ENCODE assay signal across 9 cellular contexts in genomic region chr14:92651106-92651792, GRCh38.
DNase-seq lines count a peak whose midpoint lies in the region; ATAC-seq and TF ChIP-seq lines count a peak whose summit lies in the region.
"Had no signal": no experiment of that assay in that cellular context is flagged by ENCODE, and none has a peak within 500 bp of the region (broad histone marks: within the 10 kb centered on the region; RNA-seq: fewer than 3 reads in every experiment).

No MANE protein-coding gene starts in this region.

- peak; percentile 67 for DNase-seq in GM19240 (ENCODE audit: insufficient read length, low spot score)
- peak; percentile 94 for DNase-seq in activated CD4-positive, alpha-beta T cell treated with anti-CD3 and anti-CD28 coated beads, Interleukin-2, amount 10 ng/mL, durations not matched to agents 24 days and 14 days
- peak; percentile 60 to 65 for DNase-seq in stimulated activated CD4-positive, alpha-beta T cell treated with anti-CD3 and anti-CD28 coated beads, Interleukin-2, amount 100 ng/mL, for 48 hours
- DNase-seq in PC-3 = no peak
- DNase-seq in RPMI8226 = no peak
- DNase-seq in SK-N-SH = no peak

- intact Hi-C loops in activated CD4-positive, alpha-beta T cell treated with anti-CD3 and anti-CD28 coated beads, Interleukin-2, amount 10 ng/mL, durations not matched to agents 24 days and 14 days (cut with micrococcal nuclease) = loop anchor here (1.0 to 2.0 kb wide), 4 partner anchors 17 to 94 kb away; no protein-coding TSS in a partner anchor
- intact Hi-C loops in PC-3 (cut with micrococcal nuclease) = no loop called here

- peaks cover 73% of the 10 kb centered on the region for H3K4me1 Mint-ChIP-seq in activated CD4-positive, alpha-beta T cell treated with anti-CD3 and anti-CD28 coated beads, Interleukin-2, amount 10 ng/mL, durations not matched to agents 24 days and 14 days
- H3K4me1 Mint-ChIP-seq: neural crest cell had no signal

- H3K9me2 ChIP-seq in PC-3 (replicated peaks; ENCODE audit: low read length) (no peaks in the 10 kb centered on the region), SK-N-SH (no peaks in the 10 kb centered on the region)

- TF ChIP-seq RAD21 in SK-N-SH (IDR thresholded peaks at IDR 0.05; ENCODE audit: low read length) = no peak

- H3K36me3 Mint-ChIP-seq in activated CD4-positive, alpha-beta T cell treated with anti-CD3 and anti-CD28 coated beads, Interleukin-2, amount 10 ng/mL, durations not matched to agents 24 days and 14 days (ENCODE audit: low read depth) = peaks cover 29% of the 10 kb centered on the region

- no peaks in the 10 kb centered on the region for H3K9me3 Mint-ChIP-seq in activated CD4-positive, alpha-beta T cell treated with anti-CD3 and anti-CD28 coated beads, Interleukin-2, amount 10 ng/mL, durations not matched to agents 24 days and 14 days
- H3K9me3 Mint-ChIP-seq: neural crest cell had no signal

- H3K4me3 ChIP-seq in PC-3 (ENCODE audit: low read length) (no peak overlapping the region), SK-N-SH (ENCODE audit: low read depth in 2 of 2, low read length in 1 of 2) (no peak overlapping the region)

- no peaks in the 10 kb centered on the region for H3K27me3 Mint-ChIP-seq in activated CD4-positive, alpha-beta T cell treated with anti-CD3 and anti-CD28 coated beads, Interleukin-2, amount 10 ng/mL, durations not matched to agents 24 days and 14 days

- no peak for TF ChIP-seq EP300 in SK-N-SH (IDR thresholded peaks at IDR 0.05; ENCODE audit: borderline replicate concordance in 1 of 2, low read depth in 1 of 2, low read length in 1 of 2)

- WGBS in SK-N-SH (ENCODE audit: low lambda C conversion rate) = 79% methylated on average over 16 of the region's 19 CpGs

- no TSS peak for BruUV-seq in PC-3 (replicated peaks; lab: Mats Ljungman, UMichigan)

- H3F3A ChIP-seq in PC-3 (ENCODE audit: low read length, unreplicated experiment) (no peaks in the 10 kb centered on the region), SK-N-SH (replicated peaks; ENCODE audit: insufficient read depth) (peaks cover 24% of the 10 kb centered on the region)

- peak; percentile 65 for ATAC-seq in HG03280 (IDR thresholded peaks at IDR 0.05; ENCODE audit: unreplicated experiment)
- ATAC-seq in esophagus mucosa = peak; percentile 19
- ATAC-seq in PC-3 = no peak

- no peaks in the 10 kb centered on the region for H3K79me2 ChIP-seq in PC-3 (ENCODE audit: low read length)
- peaks cover 5% of the 10 kb centered on the region; the same call in 1 of the 2 replicates for H3K79me2 ChIP-seq in SK-N-SH (ENCODE audit: insufficient read depth)

- no peaks in the 10 kb centered on the region for H4K20me1 ChIP-seq in PC-3 (ENCODE audit: low read length)
- H4K20me1 ChIP-seq in SK-N-SH (ENCODE audit: insufficient read depth) = no peaks in the 10 kb centered on the region

- peaks cover 40% of the 10 kb centered on the region for H3K4me1 ChIP-seq in PC-3 (ENCODE audit: insufficient read depth, low read length)
- H3K4me1 ChIP-seq in SK-N-SH (ENCODE audit: control insufficient read depth in 1 of 2, insufficient read depth in 2 of 2, low read depth in 1 of 2, low read length in 1 of 2) = peaks cover 5 to 23% of the 10 kb centered on the region in 2 experiments; a peak in 3 of 4 replicates

- H3K27ac ChIP-seq in PC-3 (ENCODE audit: low read length) = no peak overlapping the region
- H3K27ac ChIP-seq in SK-N-SH (ENCODE audit: low read depth in 2 of 2, low read length in 1 of 2) = no peak overlapping the region

- peak overlapping the region; percentile 98 for H3K27ac Mint-ChIP-seq in activated CD4-positive, alpha-beta T cell treated with anti-CD3 and anti-CD28 coated beads, Interleukin-2, amount 10 ng/mL, durations not matched to agents 24 days and 14 days

- peak overlapping the region; percentile 94 for H3K4me3 Mint-ChIP-seq in activated CD4-positive, alpha-beta T cell treated with anti-CD3 and anti-CD28 coated beads, Interleukin-2, amount 10 ng/mL, durations not matched to agents 24 days and 14 days
- H3K4me3 Mint-ChIP-seq: neural crest cell had no signal

- H3K9ac ChIP-seq in PC-3 (ENCODE audit: low read length) (no peak overlapping the region), SK-N-SH (no peak overlapping the region)

- H2AFZ ChIP-seq in PC-3 (ENCODE audit: low read length) (no peak overlapping the region), SK-N-SH (ENCODE audit: low read depth) (no peak overlapping the region)

- TF ChIP-seq CTCF in PC-3 (conservative IDR thresholded peaks at IDR 0.05; ENCODE audit: low read depth, low read length) = no peak
- no peak for TF ChIP-seq CTCF in SK-N-SH (IDR thresholded peaks at IDR 0.05)

- H3K36me3 ChIP-seq in PC-3 (ENCODE audit: low read depth, low read length) (no peaks in the 10 kb centered on the region), SK-N-SH (replicated peaks in 1 of 2; ENCODE audit: control insufficient read depth in 1 of 2, insufficient read depth in 2 of 2, low read length in 1 of 2) (peaks cover 4 to 7% of the 10 kb centered on the region in 2 experiments)

- no peaks in the 10 kb centered on the region for H3K9me3 ChIP-seq in PC-3 (ENCODE audit: low read length)
- no peaks in the 10 kb centered on the region for H3K9me3 ChIP-seq in SK-N-SH

- CTCF ChIA-PET in PC-3 (lab: Charles Lee) = no interaction called here
- CTCF ChIA-PET in SK-N-SH (lab: Yijun Ruan, JAX) = interaction anchor here (0.9 to 1.3 kb wide), 3 partner anchors 17 to 34 kb away, joined by 3 to 4 read pairs (median 3); no protein-coding TSS in a partner anchor

- H3K27me3 ChIP-seq in PC-3 (ENCODE audit: low read length) = no peaks in the 10 kb centered on the region
- no peaks in the 10 kb centered on the region for H3K27me3 ChIP-seq in SK-N-SH (ENCODE audit: insufficient read depth)

- H3K4me2 ChIP-seq in PC-3 (ENCODE audit: low read length) = no peak overlapping the region
- no peak overlapping the region for H3K4me2 ChIP-seq in SK-N-SH

- POLR2A ChIA-PET in PC-3 (lab: Charles Lee; ENCODE audit: unreplicated experiment) = no interaction called here
- POLR2A ChIA-PET in SK-N-SH (lab: Yijun Ruan, JAX) = no interaction called here

TF ChIP-seq in SK-N-SH, 30 proteins besides CTCF, POLR2A, EP300 and RAD21:
- TF ChIP-seq POLR2AphosphoS5 (IDR thresholded peaks at IDR 0.05; ENCODE audit: low read depth, low read length) (no peak), EZH2phosphoT487 (IDR thresholded peaks at IDR 0.05; ENCODE audit: borderline replicate concordance, low read depth) (no peak), MEF2A (IDR thresholded peaks at IDR 0.05; ENCODE audit: borderline replicate concordance, low read depth) (no peak), TCF12 (IDR thresholded peaks at IDR 0.05) (no peak), ZBTB33 (IDR thresholded peaks at IDR 0.05; ENCODE audit: borderline replicate concordance, low read depth) (no peak), GABPA (IDR thresholded peaks at IDR 0.05; ENCODE audit: low read depth) (no peak), TEAD4 (IDR thresholded peaks at IDR 0.05; ENCODE audit: borderline replicate concordance, insufficient read depth) (no peak), ELF1 (IDR thresholded peaks at IDR 0.05) (no peak), USF2 (IDR thresholded peaks at IDR 0.05; ENCODE audit: borderline replicate concordance, low read depth, low read length) (no peak), GATA2 (CRISPR knock-in tag; IDR thresholded peaks at IDR 0.05) (no peak), RCOR1 (IDR thresholded peaks at IDR 0.05; ENCODE audit: low read length) (no peak), JUND (IDR thresholded peaks at IDR 0.05) (no peak), MAX (IDR thresholded peaks at IDR 0.05; ENCODE audit: low read depth) (no peak), MXI1 (IDR thresholded peaks at IDR 0.05; ENCODE audit: low read depth, low read length) (no peak), FOXM1 (IDR thresholded peaks at IDR 0.05; ENCODE audit: low read depth) (no peak), NRF1 (IDR thresholded peaks at IDR 0.05; ENCODE audit: low read depth, low read length) (no peak), USF1 (IDR thresholded peaks at IDR 0.05; ENCODE audit: borderline replicate concordance, low read depth) (no peak), YY1 (IDR thresholded peaks at IDR 0.05; ENCODE audit: low read depth) (no peak)

Comparison
In these comparisons a context has a peak if more than half of its experiments do, and no peak if none do; other contexts are left out.
1. DNase-seq: peak in GM19240 (single experiment), activated CD4-positive, alpha-beta T cell treated with anti-CD3 and anti-CD28 coated beads, Interleukin-2, amount 10 ng/mL, durations not matched to agents 24 days and 14 days (single experiment) and stimulated activated CD4-positive, alpha-beta T cell treated with anti-CD3 and anti-CD28 coated beads, Interleukin-2, amount 100 ng/mL, for 48 hours (2 of 2); none in PC-3 (single experiment), RPMI8226 (single experiment) and SK-N-SH (single experiment).